Comparison of ENCODE assay signal across 1 cellular context in the genomic region with DNA sequence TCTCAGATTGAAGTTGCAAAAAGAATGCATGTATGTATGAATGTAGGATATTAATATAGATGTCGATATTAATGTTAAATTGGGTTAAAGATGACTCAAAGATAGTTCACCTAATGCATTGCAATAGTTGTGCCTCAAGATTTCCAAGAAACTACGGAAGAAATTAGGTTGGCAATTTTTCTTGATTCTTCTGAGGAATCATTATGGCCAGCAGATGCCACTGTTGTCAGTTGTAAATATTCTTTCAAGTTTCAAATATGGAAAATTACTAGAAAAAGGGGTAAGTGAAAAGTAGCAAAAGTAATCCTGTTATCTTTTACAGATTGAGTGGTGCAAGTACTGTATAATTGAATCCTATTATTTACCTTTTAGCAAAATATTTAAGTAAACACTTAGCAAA.
TF ChIP-seq lines count a peak whose summit lies in the region.

No MANE protein-coding gene starts in this region.

TF ChIP-seq in GM12878, 131 proteins besides CTCF, POLR2A, EP300 and RAD21 (continued from another document):
- TF ChIP-seq, protein P1, sequence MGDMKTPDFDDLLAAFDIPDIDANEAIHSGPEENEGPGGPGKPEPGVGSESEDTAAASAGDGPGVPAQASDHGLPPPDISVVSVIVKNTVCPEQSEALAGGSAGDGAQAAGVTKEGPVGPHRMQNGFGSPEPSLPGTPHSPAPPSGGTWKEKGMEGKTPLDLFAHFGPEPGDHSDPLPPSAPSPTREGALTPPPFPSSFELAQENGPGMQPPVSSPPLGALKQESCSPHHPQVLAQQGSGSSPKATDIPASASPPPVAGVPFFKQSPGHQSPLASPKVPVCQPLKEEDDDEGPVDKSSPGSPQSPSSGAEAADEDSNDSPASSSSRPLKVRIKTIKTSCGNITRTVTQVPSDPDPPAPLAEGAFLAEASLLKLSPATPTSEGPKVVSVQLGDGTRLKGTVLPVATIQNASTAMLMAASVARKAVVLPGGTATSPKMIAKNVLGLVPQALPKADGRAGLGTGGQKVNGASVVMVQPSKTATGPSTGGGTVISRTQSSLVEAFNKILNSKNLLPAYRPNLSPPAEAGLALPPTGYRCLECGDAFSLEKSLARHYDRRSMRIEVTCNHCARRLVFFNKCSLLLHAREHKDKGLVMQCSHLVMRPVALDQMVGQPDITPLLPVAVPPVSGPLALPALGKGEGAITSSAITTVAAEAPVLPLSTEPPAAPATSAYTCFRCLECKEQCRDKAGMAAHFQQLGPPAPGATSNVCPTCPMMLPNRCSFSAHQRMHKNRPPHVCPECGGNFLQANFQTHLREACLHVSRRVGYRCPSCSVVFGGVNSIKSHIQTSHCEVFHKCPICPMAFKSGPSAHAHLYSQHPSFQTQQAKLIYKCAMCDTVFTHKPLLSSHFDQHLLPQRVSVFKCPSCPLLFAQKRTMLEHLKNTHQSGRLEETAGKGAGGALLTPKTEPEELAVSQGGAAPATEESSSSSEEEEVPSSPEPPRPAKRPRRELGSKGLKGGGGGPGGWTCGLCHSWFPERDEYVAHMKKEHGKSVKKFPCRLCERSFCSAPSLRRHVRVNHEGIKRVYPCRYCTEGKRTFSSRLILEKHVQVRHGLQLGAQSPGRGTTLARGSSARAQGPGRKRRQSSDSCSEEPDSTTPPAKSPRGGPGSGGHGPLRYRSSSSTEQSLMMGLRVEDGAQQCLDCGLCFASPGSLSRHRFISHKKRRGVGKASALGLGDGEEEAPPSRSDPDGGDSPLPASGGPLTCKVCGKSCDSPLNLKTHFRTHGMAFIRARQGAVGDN (IDR thresholded peaks at IDR 0.05): no peak
- TF ChIP-seq ASH2L (IDR thresholded peaks at IDR 0.05; ENCODE audit: borderline replicate concordance, low read depth): no peak
- TF ChIP-seq JUND (IDR thresholded peaks at IDR 0.05; ENCODE audit: low read depth, low read length): no peak
- no peak for TF ChIP-seq NFIC (IDR thresholded peaks at IDR 0.05; ENCODE audit: low read depth, low read length)
